Comparison of ENCODE assay signal across 8 cellular contexts in genomic region chr1:201877877-201878339, GRCh38. TPM values are rescaled to one million over a fixed set of nuclear protein-coding genes. Genes with fewer than 3 reads are reported as not detected.
DNase-seq lines count a peak whose midpoint lies in the region; ATAC-seq and TF ChIP-seq lines count a peak whose summit lies in the region.

No MANE protein-coding gene starts in this region.

- H3K79me2 ChIP-seq in mammary epithelial cell (ENCODE audit: insufficient read depth, low read length) = no peaks in the 10 kb centered on the region

- H3K27ac ChIP-seq in mammary epithelial cell (ENCODE audit: insufficient read depth, low read depth, low read length) (no peak overlapping the region), transverse colon (no peak overlapping the region)

- H2AFZ ChIP-seq in mammary epithelial cell (ENCODE audit: low read depth, low read length) = no peak overlapping the region

- TF ChIP-seq CTCF in GM12864 (IDR thresholded peaks at IDR 0.05; ENCODE audit: low read depth, low read length, missing control alignments) (peak; percentile 66), mammary epithelial cell (conservative IDR thresholded peaks at IDR 0.05 in 1 of 2, IDR thresholded peaks at IDR 0.05 in 1 of 2; ENCODE audit: extremely low read depth in 1 of 2, insufficient read depth in 1 of 2, low read depth in 1 of 2, low read length in 2 of 2) (peak; percentile 68 to 73), transverse colon (IDR thresholded peaks at IDR 0.05) (peak; percentile 60 to 71 (median 64))

- H3K9ac ChIP-seq in mammary epithelial cell (ENCODE audit: insufficient read depth, low read length) = no peak overlapping the region

- CTCF ChIA-PET in mammary epithelial cell (lab: Charles Lee; ENCODE audit: low non-redundant PET) = interaction anchor here (0.6 to 1.0 kb wide), 5 partner anchors 18 to 170 kb away, joined by 3 to 11 read pairs (median 9); no protein-coding TSS in a partner anchor

- no peak for ATAC-seq in HG03469 (IDR thresholded peaks at IDR 0.05; ENCODE audit: unreplicated experiment)
- ATAC-seq in HG02763 (IDR thresholded peaks at IDR 0.05; ENCODE audit: unreplicated experiment) = no peak

- peaks cover 12% of the 10 kb centered on the region for H3K4me1 ChIP-seq in mammary epithelial cell (ENCODE audit: insufficient read depth, low read length)
- H3K4me1 ChIP-seq in transverse colon = peaks cover 0 to 9% (median 0%) of the 10 kb centered on the region in 4 donors

- DNase-seq in AG08395 (ENCODE audit: low spot score) (peak; percentile 64), GM12864 (ENCODE audit: low read depth) (peak; percentile 3), NCI-H345 (lab: John Stamatoyannopoulos, UW) (peak; percentile 9), mammary epithelial cell (peak; percentile 58), left kidney (ENCODE audit: low read depth, low spot score) (peak; percentile 86), transverse colon (no peak)

- 33% methylated on average over 6 of the region's 6 CpGs for WGBS in mammary epithelial cell (ENCODE audit: low coverage, missing lambda C conversion rate)
- WGBS in transverse colon (ENCODE audit: low coverage in 1 of 2), 2 donors = 33 to 59% methylated on average over 4 to 6 of the region's 6 CpGs

- H3K4me3 ChIP-seq in GM12864 (ENCODE audit: low read depth, low read length) = no peak overlapping the region
- no peak overlapping the region for H3K4me3 ChIP-seq in mammary epithelial cell (replicated peaks in 1 of 3; ENCODE audit: insufficient read depth in 1 of 3, low read depth in 2 of 3, low read length in 3 of 3)
- no peak overlapping the region for H3K4me3 ChIP-seq in transverse colon

- H3K9me3 ChIP-seq in mammary epithelial cell (replicated peaks; ENCODE audit: insufficient read depth, low read length) (no peaks in the 10 kb centered on the region), transverse colon (no peaks in the 10 kb centered on the region)

- H3K27me3 ChIP-seq in mammary epithelial cell (ENCODE audit: insufficient read depth, low read length) (no peaks in the 10 kb centered on the region), transverse colon (no peaks in the 10 kb centered on the region)

- in situ Hi-C loops in mammary epithelial cell (cut with MboI; ENCODE audit: low sequenced_read_pairs in 2 of 2) (loop anchor here in 1 of 2 donors (10.0 kb wide), 1 partner anchor 257 kb away; no protein-coding TSS in a partner anchor), transverse colon (cut with MboI; ENCODE audit: low pct_ligation_motif_present in 1 of 4, low pct_unique_long_range_greater_than_20kb in 1 of 4, low sequenced_read_pairs in 3 of 4) (loop anchor here in 2 of 4 donors (25.0 kb wide), 1 partner anchor 259 kb away; the partner anchor contains the start of gene ARL8A (in 2 of the 2))

- TF ChIP-seq POLR2A in transverse colon (IDR thresholded peaks at IDR 0.05) = no peak

- H3K4me2 ChIP-seq in mammary epithelial cell (ENCODE audit: insufficient read depth, low read depth, low read length) = no peak overlapping the region

- TF ChIP-seq EP300 in transverse colon (IDR thresholded peaks at IDR 0.05; ENCODE audit: low read depth) = no peak

- H4K20me1 ChIP-seq in mammary epithelial cell (ENCODE audit: insufficient read depth, low read length) = no peaks in the 10 kb centered on the region

- intact Hi-C loops in mammary epithelial cell (cut with micrococcal nuclease) = loop anchor here (1.0 to 10.0 kb wide), 6 partner anchors 18 to 346 kb away; partner anchors contain the start of gene IPO9
- intact Hi-C loops in transverse colon (cut with DNase I; ENCODE audit: low total_unique reads) = loop anchor here (2.0 kb wide), 1 partner anchor 95 kb away; no protein-coding TSS in a partner anchor

- H3K36me3 ChIP-seq in mammary epithelial cell (ENCODE audit: insufficient read depth, low read length) (peaks cover 4% of the 10 kb centered on the region), transverse colon (peaks cover 0 to 8% (median under 1%) of the 10 kb centered on the region in 4 donors)

- BruUV-seq in mammary epithelial cell (replicated peaks; lab: Mats Ljungman, UMichigan) = no TSS peak

- dilution Hi-C loops in mammary epithelial cell (cut with HindIII; ENCODE audit: low sequenced_read_pairs) = no loop called here

RNA-seq across cellular contexts. Expression of gene SHISA4, which starts 10.8 kb away (rescaled TPM):
- 10 to 100 TPM; 11.7 to 18.3 TPM for total RNA-seq in mammary epithelial cell
- 14.3 TPM for polyA plus RNA-seq in mammary epithelial cell
- 5.9 TPM for polyA minus RNA-seq in mammary epithelial cell
- total RNA-seq in transverse colon = 1 to 10 TPM; 2.2 to 6.7 (median 4.6) TPM

RNA-seq across cellular contexts. Expression of gene IPO9, which starts 49.0 kb away (rescaled TPM):
- total RNA-seq in mammary epithelial cell = 10 to 100 TPM; 22.7 to 61.3 TPM
- polyA plus RNA-seq in mammary epithelial cell = 32.1 TPM
- 35.9 TPM for polyA minus RNA-seq in mammary epithelial cell
- total RNA-seq in transverse colon = 10 to 100 TPM in 1 of 4 donors, 1 to 10 TPM in 3; 2.0 to 13.0 (median 7.9) TPM
